21 cellular contexts compared by ENCODE assay signal in the genomic region with DNA sequence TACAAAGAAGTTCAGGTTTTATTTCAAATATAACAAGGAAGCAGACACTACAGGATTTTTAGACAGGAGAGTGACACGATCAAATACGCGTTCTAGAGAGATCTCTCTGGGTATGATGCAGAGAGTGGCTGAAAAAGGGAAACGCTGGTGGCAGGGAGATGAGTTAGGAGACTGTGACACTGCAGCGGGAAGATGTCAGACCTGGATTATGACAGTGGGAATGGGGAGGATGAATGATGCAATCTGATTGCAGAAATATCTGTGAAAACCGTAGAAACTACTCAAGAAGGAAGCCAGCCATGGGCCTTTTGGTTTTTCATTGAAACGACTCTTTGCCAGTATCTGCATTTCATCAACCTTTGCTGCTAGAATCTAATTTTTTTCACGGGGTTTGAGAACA.
"Had no signal": no experiment of that assay in that cellular context is flagged by ENCODE, and none has a peak within 500 bp of the region (broad histone marks: within the 10 kb centered on the region; RNA-seq: fewer than 3 reads in every experiment).

No MANE protein-coding gene starts in this region.

- ATAC-seq: activated T-cell treated with anti-CD3 and anti-CD28 coated beads, Interleukin-2, amount 50 U/mL, for 72 hours; left ventricle myocardium superior; natural killer cell treated with Interleukin-12 subunit alpha and Interleukin-12 subunit beta and Interleukin-15 and Interleukin-18, amount 100 ng/mL, for 72 hours; pancreas; psoas muscle had no signal

- H3K4me3 ChIP-seq: pancreas, psoas muscle, right atrium auricular region, thyroid gland, upper lobe of right lung had no signal

- H3K27ac ChIP-seq: epithelial cell of prostate, pancreas, psoas muscle, right atrium auricular region, thyroid gland, upper lobe of right lung had no signal

- H3K9me3 ChIP-seq: pancreas, psoas muscle, right atrium auricular region, thyroid gland, upper lobe of right lung had no signal

- FAIRE-seq: islet of Langerhans, pancreas had no signal

- H3K4me1 ChIP-seq: pancreas, psoas muscle, upper lobe of right lung had no signal

- H3K27me3 ChIP-seq: pancreas, right atrium auricular region, thyroid gland, upper lobe of right lung had no signal

- H3K36me3 ChIP-seq: pancreas, right atrium auricular region, thyroid gland, upper lobe of right lung had no signal

- DNase-seq: activated CD4-positive, alpha-beta memory T cell treated with anti-CD3 and anti-CD28 coated beads for 36 hours; activated CD4-positive, alpha-beta T cell treated with anti-CD3 and anti-CD28 coated beads for 48 hours; activated effector memory CD4-positive, alpha-beta T cell treated with Interleukin-2 at 50 U/mL for 16 hours; activated naive CD4-positive, alpha-beta T cell treated with anti-CD3 and anti-CD28 coated beads for 36 hours; activated T-cell treated with anti-CD3 and anti-CD28 coated beads, Interleukin-2, amount 50 U/mL, for 72 hours; cortex of kidney; foreskin melanocyte; glutamatergic neuron; hypothalamus; left ventricle myocardium superior; midbrain; pancreas; psoas muscle; stimulated activated CD4-positive, alpha-beta T cell treated with anti-CD3 and anti-CD28 coated beads, Interleukin-1b, Interleukin-23, amount 100 ng/mL, for 48 hours; substantia nigra; upper lobe of right lung had no signal
